Comparison of ENCODE assay signal across 19 cellular contexts in the genomic region with DNA sequence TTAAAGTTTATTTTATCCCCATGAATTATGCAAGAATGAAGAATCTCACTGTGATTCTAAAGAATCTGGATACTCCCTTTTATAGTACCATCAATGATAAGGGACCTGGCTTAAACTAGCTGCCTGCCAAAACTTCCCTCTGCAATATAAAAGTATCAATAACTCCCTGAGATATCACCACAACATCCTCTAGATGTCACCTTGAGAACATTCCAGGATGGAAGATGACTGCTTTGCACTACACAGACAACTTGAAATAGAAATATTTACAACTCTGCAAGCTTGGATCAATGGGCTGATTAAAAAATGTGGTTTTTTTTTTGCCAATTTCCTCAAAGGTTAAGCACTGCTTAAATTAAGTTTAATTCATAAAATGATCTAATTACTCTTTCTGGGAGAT.
DNase-seq lines count a peak whose midpoint lies in the region; ATAC-seq, FAIRE-seq and TF ChIP-seq lines count a peak whose summit lies in the region.
"Had no signal": no experiment of that assay in that cellular context is flagged by ENCODE, and none has a peak within 500 bp of the region (broad histone marks: within the 10 kb centered on the region; RNA-seq: fewer than 3 reads in every experiment).

No MANE protein-coding gene starts in this region.

- H3K79me2 ChIP-seq in GM12878 (ENCODE audit: control insufficient read depth, insufficient read depth, low read length) (no peaks in the 10 kb centered on the region), mesendoderm (ENCODE audit: control insufficient read depth, insufficient read depth, low read length) (no peaks in the 10 kb centered on the region), Karpas-422 (ENCODE audit: low read length) (no peaks in the 10 kb centered on the region)

- H3K4me2 ChIP-seq in GM12878 (ENCODE audit: control insufficient read depth, insufficient read depth) (no peak overlapping the region), mesendoderm (ENCODE audit: low read length) (no peak overlapping the region), Karpas-422 (ENCODE audit: low read depth, low read length, poor library complexity, severe bottlenecking) (no peak overlapping the region)
- H3K4me2 ChIP-seq: BLaER1 had no signal

- H3K4me3 ChIP-seq in LNCaP clone FGC (ENCODE audit: low read depth, low read length) (no peak overlapping the region), GM12878 (no peak overlapping the region), liver (ENCODE audit: low read depth in 1 of 3, low read length in 3 of 3) (no peak overlapping the region), mesendoderm (ENCODE audit: low read length) (no peak overlapping the region), Karpas-422 (ENCODE audit: low read length) (no peak overlapping the region)
- H3K4me3 ChIP-seq: BLaER1, esophagus muscularis mucosa, SJSA1, uterus had no signal

- H3K9me3 ChIP-seq in GM12878 (replicated peaks; ENCODE audit: control insufficient read depth, insufficient read depth, low read length) = no peaks in the 10 kb centered on the region
- no peaks in the 10 kb centered on the region for H3K9me3 ChIP-seq in liver (ENCODE audit: control insufficient read depth in 4 of 4, low read length in 3 of 4)
- H3K9me3 ChIP-seq in Karpas-422 (ENCODE audit: low read length) = no peaks in the 10 kb centered on the region
- H3K9me3 ChIP-seq: BLaER1, esophagus muscularis mucosa, SJSA1, uterus had no signal

- no peak overlapping the region for H3K4ac ChIP-seq in mesendoderm (ENCODE audit: low read depth, low read length)

- no TSS peak for BruUV-seq in GM12878 (replicated peaks; lab: Mats Ljungman, UMichigan)

- no peak overlapping the region for H2BK5ac ChIP-seq in mesendoderm (ENCODE audit: low read length)

- H4K8ac ChIP-seq in mesendoderm (ENCODE audit: low read depth, low read length) = no peak overlapping the region

- SMC1A ChIA-PET in GM12878 (lab: Charles Lee; ENCODE audit: uncharacterized antibody, unreplicated experiment) = no interaction called here

- DNase-seq in LNCaP clone FGC (ENCODE audit: low read depth) = no peak
- DNase-seq in GM12878 (ENCODE audit: low read depth, low spot score) = no peak
- DNase-seq in NCI-H2029 (lab: John Stamatoyannopoulos, UW) = no peak
- no peak for DNase-seq in mesendoderm
- DNase-seq in Karpas-422 = no peak
- DNase-seq in NCI-H2029 treated with DMSO at 0.1 percent for 48 hours (lab: John Stamatoyannopoulos, UW) = no peak
- DNase-seq: activated CD4-positive, alpha-beta T cell treated with anti-CD3 and anti-CD28 coated beads for 1 hour; activated naive CD8-positive, alpha-beta T cell treated with anti-CD3 and anti-CD28 coated beads, Interleukin-2, amount 50 U/mL, for 24 hours; DMS153; head of caudate nucleus; NCI-H446 treated with DMSO at 0.1 percent for 48 hours; stimulated activated CD4-positive, alpha-beta T cell treated with anti-CD3 and anti-CD28 coated beads, Interleukin-2, amount 100 ng/mL, for 24 hours; T1000; uterus had no signal

- no peaks in the 10 kb centered on the region for H3K79me1 ChIP-seq in mesendoderm (ENCODE audit: low read length)

- H3K9me2 ChIP-seq in Karpas-422 (replicated peaks; ENCODE audit: insufficient read depth, low read length) = no peaks in the 10 kb centered on the region

- FAIRE-seq in GM12878 (lab: Jason Lieb, UNC) = no peak

- H2BK120ac ChIP-seq in mesendoderm (ENCODE audit: low read depth, low read length) = no peak overlapping the region

- H3K27me3 ChIP-seq in GM12878 (replicated peaks in 1 of 2; ENCODE audit: control insufficient read depth in 2 of 2, insufficient read depth in 2 of 2, low read length in 1 of 2) (no peaks in the 10 kb centered on the region), liver (ENCODE audit: control insufficient read depth in 4 of 4, insufficient read depth in 4 of 4, low read length in 3 of 4) (no peaks in the 10 kb centered on the region), mesendoderm (ENCODE audit: insufficient read depth, low read length, poor library complexity) (no peaks in the 10 kb centered on the region), Karpas-422 (ENCODE audit: low read length) (no peaks in the 10 kb centered on the region)
- H3K27me3 ChIP-seq: BLaER1, esophagus muscularis mucosa, SJSA1, uterus had no signal

- H2AK5ac ChIP-seq in mesendoderm (ENCODE audit: low read length) = no peak overlapping the region

- intact Hi-C loops in GM12878 (cut with micrococcal nuclease; ENCODE audit: unreplicated experiment) = no loop called here

- TF ChIP-seq EP300 in GM12878 (IDR thresholded peaks at IDR 0.05; ENCODE audit: borderline replicate concordance in 1 of 2, control insufficient read depth in 1 of 2, low read depth in 2 of 2, low read length in 2 of 2) = no peak

- no peak overlapping the region for H3K23ac ChIP-seq in mesendoderm (ENCODE audit: low read length)

- H2BK15ac ChIP-seq in mesendoderm (replicated peaks; ENCODE audit: low read depth) = no peak overlapping the region

- peaks cover 0 to 10% of the 10 kb centered on the region in 2 experiments; a peak in 2 of 4 replicates for H3K36me3 ChIP-seq in GM12878 (ENCODE audit: control insufficient read depth in 2 of 2, insufficient read depth in 2 of 2, low read length in 1 of 2)
- H3K36me3 ChIP-seq in liver (ENCODE audit: control insufficient read depth in 4 of 4, insufficient read depth in 3 of 4, low read depth in 1 of 4, low read length in 3 of 4) = peaks cover 4 to 60% (median 26%) of the 10 kb centered on the region in 4 donors
- peaks cover 5% of the 10 kb centered on the region for H3K36me3 ChIP-seq in mesendoderm (ENCODE audit: control insufficient read depth, insufficient read depth, low read length)
- H3K36me3 ChIP-seq in Karpas-422 (ENCODE audit: insufficient read depth, low read length) = peaks cover 17% of the 10 kb centered on the region; the same call in 1 of the 2 replicates
- H3K36me3 ChIP-seq: uterus had no signal

- POLR2A ChIA-PET in GM12878 (lab: Charles Lee) = no interaction called here

- TF ChIP-seq POLR2A in GM12878 (IDR thresholded peaks at IDR 0.05; ENCODE audit: low read depth, low read length) = no peak

- no peak overlapping the region for H4K5ac ChIP-seq in mesendoderm (ENCODE audit: low read length)

- TF ChIP-seq CTCF in C4-2B (conservative IDR thresholded peaks at IDR 0.05) (peak; percentile 29), LNCaP clone FGC (IDR thresholded peaks at IDR 0.05; ENCODE audit: control insufficient read depth, extremely low read depth, insufficient read depth) (peak; percentile 52), GM12878 (IDR thresholded peaks at IDR 0.05 in 2 of 3, conservative IDR thresholded peaks at IDR 0.05 in 1 of 3; ENCODE audit: control insufficient read depth in 2 of 3, extremely low read depth in 1 of 3, insufficient read depth in 1 of 3, low read depth in 3 of 3, low read length in 3 of 3) (no peak; a peak in 1 of 6 replicates), liver (IDR thresholded peaks at IDR 0.05; ENCODE audit: low read depth, low read length, missing input control) (no peak)

- CTCF ChIA-PET in GM12878 (lab: Yijun Ruan, JAX) = no interaction called here

- H3K27ac ChIP-seq in C4-2B (no peak overlapping the region), GM12878 (ENCODE audit: control insufficient read depth, insufficient read depth) (no peak overlapping the region), liver (ENCODE audit: low read depth in 1 of 2, low read length in 2 of 2) (no peak overlapping the region), mesendoderm (ENCODE audit: low read depth, low read length) (no peak overlapping the region), Karpas-422 (ENCODE audit: low read length) (no peak overlapping the region)
- H3K27ac ChIP-seq: BLaER1, esophagus muscularis mucosa, SJSA1, uterus had no signal

- no peak overlapping the region for H3K56ac ChIP-seq in mesendoderm (ENCODE audit: low read length)

- RAD21 ChIA-PET in GM12878 (lab: Charles Lee; ENCODE audit: unreplicated experiment) = no interaction called here

- no peak overlapping the region for H3K9ac ChIP-seq in GM12878 (ENCODE audit: control insufficient read depth, insufficient read depth, low read length)
- H3K9ac ChIP-seq in liver (ENCODE audit: low read depth in 1 of 2, low read length in 2 of 2) = no peak overlapping the region
- no peak overlapping the region for H3K9ac ChIP-seq in mesendoderm (ENCODE audit: low read length)
- no peak overlapping the region for H3K9ac ChIP-seq in Karpas-422 (ENCODE audit: low read length)
- H3K9ac ChIP-seq: BLaER1 had no signal

- TF ChIP-seq RAD21 in GM12878 (IDR thresholded peaks at IDR 0.05; ENCODE audit: insufficient read depth, low read depth, low read length) (0 out of 2 replicates have a peak, but pooled peaks have one; percentile 19), liver (IDR thresholded peaks at IDR 0.05) (peak; percentile 16 to 20)

- H2AFZ ChIP-seq in GM12878 (ENCODE audit: control insufficient read depth, low read depth, low read length) (no peak overlapping the region), Karpas-422 (ENCODE audit: low read length) (no peak overlapping the region)

- H3K18ac ChIP-seq in mesendoderm (ENCODE audit: low read length) = no peak overlapping the region

- in situ Hi-C loops in GM12878 (cut with MboI) = no loop called here

- H4K20me1 ChIP-seq in GM12878 (ENCODE audit: control insufficient read depth, insufficient read depth) (no peaks in the 10 kb centered on the region), Karpas-422 (ENCODE audit: insufficient read depth, low read depth, low read length) (no peaks in the 10 kb centered on the region)
- H4K20me1 ChIP-seq: BLaER1 had no signal

- ATAC-seq in GM12878 = no peak
- ATAC-seq: activated naive CD8-positive, alpha-beta T cell treated with anti-CD3 and anti-CD28 coated beads, Interleukin-2, amount 50 U/mL, for 24 hours had no signal

- no peaks in the 10 kb centered on the region for H3K4me1 ChIP-seq in GM12878 (ENCODE audit: control insufficient read depth, insufficient read depth, low read length)
- H3K4me1 ChIP-seq in liver (ENCODE audit: control insufficient read depth in 4 of 4, insufficient read depth in 4 of 4, low read length in 3 of 4) = peaks cover 0 to 19% (median 10%) of the 10 kb centered on the region in 4 donors
- peaks cover 5% of the 10 kb centered on the region for H3K4me1 ChIP-seq in mesendoderm (ENCODE audit: control insufficient read depth, low read depth, low read length)
- H3K4me1 ChIP-seq in Karpas-422 (ENCODE audit: low read length) = peaks cover 16% of the 10 kb centered on the region
- H3K4me1 ChIP-seq: BLaER1, esophagus muscularis mucosa, SJSA1, uterus had no signal

TF ChIP-seq in GM12878, 131 proteins besides CTCF, POLR2A, EP300 and RAD21 (continues in another document):
- no peak for TF ChIP-seq ZNF217 (IDR thresholded peaks at IDR 0.05)
- TF ChIP-seq KLF5 (IDR thresholded peaks at IDR 0.05; ENCODE audit: partially characterized antibody) = no peak

TF ChIP-seq in liver, 16 proteins besides CTCF, POLR2A, EP300 and RAD21 (continues in another document):
- TF ChIP-seq GABPA (IDR thresholded peaks at IDR 0.05 in 1 of 2, conservative IDR thresholded peaks at IDR 0.05 in 1 of 2) (no peak), TAF1 (conservative IDR thresholded peaks at IDR 0.05) (no peak), EGR1 (IDR thresholded peaks at IDR 0.05; ENCODE audit: low read depth in 2 of 2) (no peak)

Comparison
In these comparisons a context has a peak if more than half of its experiments do, and no peak if none do; other contexts are left out.
1. CTCF ChIP-seq: peak in C4-2B (single experiment) and LNCaP clone FGC (single experiment); none in GM12878 (0 of 3) and liver (single experiment).